ENCODE assay signal across 9 cellular contexts in the genomic region with DNA sequence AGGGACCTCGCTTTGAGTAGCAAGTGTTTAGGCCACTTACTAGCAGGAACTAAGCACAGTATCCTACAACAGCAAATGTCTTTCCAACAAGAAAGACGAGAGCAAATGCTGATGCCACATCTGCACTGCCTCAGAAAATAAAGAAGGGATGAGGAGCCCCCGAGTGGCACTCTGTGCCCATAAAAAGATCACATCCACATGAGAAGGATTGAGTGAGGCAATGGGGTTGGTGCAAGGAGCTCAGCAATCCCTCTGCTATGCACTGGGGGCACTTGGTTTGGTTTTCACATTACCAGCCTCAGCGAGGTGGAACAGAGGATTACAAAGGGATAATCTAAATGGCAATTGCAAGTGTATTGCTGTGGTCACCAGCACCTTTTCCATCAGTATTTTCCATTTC.
A peak's percentile ranks its signal among the peaks of the same experiment; 100 is the strongest.
DNase-seq lines count a peak whose midpoint lies in the region; ATAC-seq and TF ChIP-seq lines count a peak whose summit lies in the region.
"Had no signal": no experiment of that assay in that cellular context is flagged by ENCODE, and none has a peak within 500 bp of the region (broad histone marks: within the 10 kb centered on the region; RNA-seq: fewer than 3 reads in every experiment).

No MANE protein-coding gene starts in this region.

- no peaks in the 10 kb centered on the region for H3K36me3 ChIP-seq in SJSA1

- H3K4me3 ChIP-seq in SJSA1 (no peak overlapping the region), coronary artery (no peak overlapping the region)

- DNase-seq in GM03348 (ENCODE audit: low spot score), result peak; percentile 75
- peak; percentile 49 to 54 for DNase-seq in SJSA1 (ENCODE audit: low read depth in 1 of 2, low spot score in 2 of 2)
- peak; percentile 52 for DNase-seq in iPS-NIHi11 (ENCODE audit: low spot score)
- no peak for DNase-seq in activated CD8-positive, alpha-beta memory T cell treated with anti-CD3 and anti-CD28 coated beads for 24 hours
- no peak for DNase-seq in coronary artery (ENCODE audit: low spot score)
- DNase-seq in HK-2 (ENCODE audit: unreplicated experiment), result no peak
- no peak for DNase-seq in DMS79 treated with DMSO at 0.1 percent for 48 hours (lab: John Stamatoyannopoulos, UW)

- no peaks in the 10 kb centered on the region for H3K27me3 ChIP-seq in SJSA1 (replicated peaks)

- no peaks in the 10 kb centered on the region for H3K4me1 ChIP-seq in SJSA1 (replicated peaks)

- H3K27ac ChIP-seq in SJSA1 (no peak overlapping the region), coronary artery (no peak overlapping the region)
- H3K27ac ChIP-seq: epithelial cell of prostate had no signal

- H3K9me3 ChIP-seq in SJSA1 (replicated peaks), result no peaks in the 10 kb centered on the region

- TF ChIP-seq CTCF in coronary artery (IDR thresholded peaks at IDR 0.05), result no peak

- ATAC-seq in HG02610 (IDR thresholded peaks at IDR 0.05; ENCODE audit: unreplicated experiment), result peak; percentile 56

Comparison
In these comparisons a context has a peak if more than half of its experiments do, and no peak if none do; other contexts are left out.
1. DNase-seq: peak in GM03348 (single experiment), SJSA1 (2 of 2) and iPS-NIHi11 (single experiment); none in activated CD8-positive, alpha-beta memory T cell treated with anti-CD3 and anti-CD28 coated beads for 24 hours (single experiment), coronary artery (single experiment), HK-2 (single experiment) and DMS79 treated with DMSO at 0.1 percent for 48 hours (single experiment).